24 cellular contexts compared by ENCODE assay signal in genomic region chr2:100675855-100676254, GRCh38.
"Had no signal": no experiment of that assay in that cellular context is flagged by ENCODE, and none has a peak within 500 bp of the region (broad histone marks: within the 10 kb centered on the region; RNA-seq: fewer than 3 reads in every experiment).

No MANE protein-coding gene starts in this region.

- H3K27me3 Mint-ChIP-seq: progenitor cell of endocrine pancreas; stimulated activated naive CD8-positive, alpha-beta T cell treated with anti-CD3 and anti-CD28 coated beads, Interleukin-15, Interleukin-2, amounts not matched to agents 100 ng/mL and 50 ng/mL, for 24 hours had no signal

- DNase-seq: heart left ventricle; hypothalamus; kidney glomerular epithelial cell; left colon; left lung; lower lobe of right lung; mammary epithelial cell; mesenchymal stem cell; naive thymus-derived CD8-positive, alpha-beta T cell; occipital lobe; ovary; right cardiac atrium; stimulated activated CD4-positive, alpha-beta T cell treated with anti-CD3 and anti-CD28 coated beads, Interleukin-12 subunit alpha, Interleukin-12 subunit beta, amount 100 ng/mL, for 4 hours; stimulated activated CD4-positive, alpha-beta T cell treated with anti-CD3 and anti-CD28 coated beads, Interleukin-15, amount 100 ng/mL, for 24 hours; stimulated activated CD4-positive, alpha-beta T cell treated with anti-CD3 and anti-CD28 coated beads, Interleukin-2, amount 100 ng/mL, for 24 hours; stimulated activated CD4-positive, alpha-beta T cell treated with anti-CD3 and anti-CD28 coated beads, Interleukin-4, amount 100 ng/mL, for 1 hour; stimulated activated naive CD4-positive, alpha-beta T cell; tibial artery; upper lobe of right lung had no signal

- H3K4me3 Mint-ChIP-seq: naive thymus-derived CD8-positive, alpha-beta T cell; nephron; neural progenitor cell; stimulated activated naive CD8-positive, alpha-beta T cell treated with anti-CD3 and anti-CD28 coated beads, Interleukin-15, Interleukin-2, amounts not matched to agents 100 ng/mL and 50 ng/mL, for 24 hours had no signal

- H3K9me3 Mint-ChIP-seq: naive thymus-derived CD8-positive, alpha-beta T cell; nephron; neural progenitor cell; stimulated activated naive CD8-positive, alpha-beta T cell treated with anti-CD3 and anti-CD28 coated beads, Interleukin-15, Interleukin-2, amounts not matched to agents 100 ng/mL and 50 ng/mL, for 24 hours had no signal

- H3K4me1 Mint-ChIP-seq: nephron, neural progenitor cell had no signal

- H3K36me3 Mint-ChIP-seq: naive thymus-derived CD8-positive, alpha-beta T cell; neural progenitor cell had no signal

- ATAC-seq: heart left ventricle; left colon; left lung; lower lobe of right lung; naive thymus-derived CD8-positive, alpha-beta T cell; right cardiac atrium; sciatic nerve; upper lobe of right lung had no signal

- H3K27ac Mint-ChIP-seq: nephron; neural progenitor cell; progenitor cell of endocrine pancreas; stimulated activated naive CD8-positive, alpha-beta T cell treated with anti-CD3 and anti-CD28 coated beads, Interleukin-15, Interleukin-2, amounts not matched to agents 100 ng/mL and 50 ng/mL, for 24 hours had no signal
